In the genomic region with DNA sequence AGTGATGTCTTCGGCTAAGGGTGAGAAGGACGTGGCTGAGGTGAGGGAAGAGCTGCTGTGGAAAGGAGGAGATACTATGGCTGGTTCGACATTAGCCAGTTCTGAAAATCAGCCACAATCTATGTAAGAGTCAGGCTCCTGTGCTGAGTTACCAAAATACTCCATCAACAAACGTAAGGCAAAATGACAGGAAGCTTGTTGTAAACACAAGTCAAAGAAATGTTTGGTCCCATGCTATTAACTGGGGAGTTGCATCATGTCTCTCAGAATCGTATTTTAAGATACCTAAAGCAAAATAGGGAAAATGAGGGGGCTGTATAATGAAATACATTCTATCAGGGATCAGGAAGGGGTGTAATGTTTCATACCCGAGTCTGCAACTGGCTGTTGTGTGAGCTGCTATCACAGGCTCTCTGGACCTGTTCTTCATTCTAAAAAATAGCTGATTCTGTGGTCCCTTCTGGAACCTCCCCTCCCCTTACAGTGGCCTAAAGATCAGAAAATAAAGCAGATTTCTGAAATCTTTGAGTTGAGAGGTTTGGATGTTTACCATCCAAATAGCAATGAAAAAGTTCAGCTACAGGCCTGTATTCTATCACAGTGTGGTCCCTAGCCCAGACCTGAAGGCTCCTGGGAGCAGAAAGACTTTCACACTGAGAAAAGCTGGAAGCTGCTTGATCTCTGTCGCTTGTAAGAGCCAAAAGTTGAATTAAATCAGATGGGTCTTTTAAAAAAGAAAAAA, we compare ENCODE assay signal across 19 cellular contexts.
A peak's percentile ranks its signal among the peaks of the same experiment; 100 is the strongest.
DNase-seq lines count a peak whose midpoint lies in the region; ATAC-seq, FAIRE-seq and TF ChIP-seq lines count a peak whose summit lies in the region.
"Had no signal": no experiment of that assay in that cellular context is flagged by ENCODE, and none has a peak within 500 bp of the region (broad histone marks: within the 10 kb centered on the region; RNA-seq: fewer than 3 reads in every experiment).

No MANE protein-coding gene starts in this region.

- no peaks in the 10 kb centered on the region for H3K27me3 Mint-ChIP-seq in astrocyte (ENCODE audit: low read depth, unreplicated experiment)
- peaks cover 3% of the 10 kb centered on the region for H3K27me3 Mint-ChIP-seq in neural progenitor cell (ENCODE audit: insufficient read depth, low read depth)

- H4K20me1 ChIP-seq in astrocyte (ENCODE audit: insufficient read depth, low read length) (no peaks in the 10 kb centered on the region), neural progenitor cell (ENCODE audit: low read depth) (no peaks in the 10 kb centered on the region)

- H3K27ac Mint-ChIP-seq in astrocyte (ENCODE audit: unreplicated experiment) (peak overlapping the region; percentile 0), neural progenitor cell (no peak overlapping the region)
- H3K27ac Mint-ChIP-seq: activated T-helper 17 cell treated with anti-CD3 and anti-CD28 coated beads, Interleukin-2, amount 50 U/mL, for 72 hours; IgD-negative memory B cell; immature natural killer cell had no signal

- WGBS in aorta, 2 donors = 47 to 50% methylated on average over 7 of the region's 7 CpGs

- H3K9ac ChIP-seq in astrocyte (ENCODE audit: low read length) = no peak overlapping the region
- H3K9ac ChIP-seq in neural progenitor cell = no peak overlapping the region

- H3K4me3 ChIP-seq in astrocyte (ENCODE audit: insufficient read depth, low read depth, low read length) = no peak overlapping the region
- no peak overlapping the region for H3K4me3 ChIP-seq in neural progenitor cell
- no peak overlapping the region for H3K4me3 ChIP-seq in aorta (ENCODE audit: low read length in 2 of 2)
- H3K4me3 ChIP-seq: adrenal gland had no signal

- H3K27ac ChIP-seq in astrocyte (ENCODE audit: low read depth, low read length) (no peak overlapping the region), neural progenitor cell (peak overlapping the region; percentile 33), aorta (ENCODE audit: low read depth in 1 of 2, low read length in 2 of 2) (peak overlapping the region; percentile 22 to 74)
- H3K27ac ChIP-seq: adrenal gland had no signal

- no peaks in the 10 kb centered on the region for H3K9me3 ChIP-seq in astrocyte (ENCODE audit: insufficient read depth, low read depth, low read length)
- no peaks in the 10 kb centered on the region for H3K9me3 ChIP-seq in neural progenitor cell (ENCODE audit: low read depth)
- no peaks in the 10 kb centered on the region for H3K9me3 ChIP-seq in aorta (ENCODE audit: control insufficient read depth, low read length)
- H3K9me3 ChIP-seq: adrenal gland had no signal

- peaks cover 30% of the 10 kb centered on the region for H3K4me1 Mint-ChIP-seq in astrocyte (ENCODE audit: low read depth, unreplicated experiment)
- H3K4me1 Mint-ChIP-seq in neural progenitor cell = peaks cover 14% of the 10 kb centered on the region
- H3K4me1 Mint-ChIP-seq: activated T-helper 17 cell treated with anti-CD3 and anti-CD28 coated beads, Interleukin-2, amount 50 U/mL, for 72 hours; IgD-negative memory B cell; immature natural killer cell had no signal

- ATAC-seq in left cardiac atrium = peak; percentile 57 to 71
- ATAC-seq in aorta (ENCODE audit: low FRiP score) = peak; percentile 36
- no peak for ATAC-seq in HG02642 (IDR thresholded peaks at IDR 0.05; ENCODE audit: poor library complexity, unreplicated experiment)
- no peak for ATAC-seq in HG03520 (IDR thresholded peaks at IDR 0.05; ENCODE audit: unreplicated experiment)
- ATAC-seq: activated T-helper 17 cell treated with anti-CD3 and anti-CD28 coated beads, Interleukin-2, amount 50 U/mL, for 72 hours had no signal

- H3K36me3 ChIP-seq in astrocyte (ENCODE audit: insufficient read depth, low read length) (no peaks in the 10 kb centered on the region), neural progenitor cell (no peaks in the 10 kb centered on the region), aorta (ENCODE audit: control insufficient read depth in 1 of 2, insufficient read depth in 2 of 2, low read length in 1 of 2) (no peaks in the 10 kb centered on the region)
- H3K36me3 ChIP-seq: adrenal gland had no signal

- FAIRE-seq in astrocyte (lab: Jason Lieb, UNC) = no peak
- FAIRE-seq: colon, endothelial cell of umbilical vein had no signal

- DNase-seq in astrocyte (ENCODE audit: low read depth) (no peak), left cardiac atrium (no peak), neural progenitor cell (ENCODE audit: low spot score) (no peak), aorta (no peak), head of caudate nucleus (no peak)
- DNase-seq: activated CD4-positive, CD25-positive, alpha-beta regulatory T cell treated with anti-CD3 and anti-CD28 coated beads, Interleukin-2, amount 50 U/mL, for 72 hours; adrenal gland; immature natural killer cell; MV-4-11; NCI-H1930; NCI-H510A; stimulated activated CD4-positive, alpha-beta T cell treated with anti-CD3 and anti-CD28 coated beads, Interleukin-1b, Interleukin-23, amount 100 ng/mL, for 48 hours; substantia nigra had no signal

- H3K4me2 ChIP-seq in astrocyte (ENCODE audit: low read length) (no peak overlapping the region), neural progenitor cell (no peak overlapping the region)

- H3K36me3 Mint-ChIP-seq in astrocyte (ENCODE audit: low read depth, unreplicated experiment) (peaks cover 8% of the 10 kb centered on the region), neural progenitor cell (no peaks in the 10 kb centered on the region)
- H3K36me3 Mint-ChIP-seq: IgD-negative memory B cell, immature natural killer cell had no signal

- H3F3A ChIP-seq in neural progenitor cell (ENCODE audit: low read depth) = peaks cover 12% of the 10 kb centered on the region

- H3K9me3 Mint-ChIP-seq in astrocyte (ENCODE audit: unreplicated experiment) (no peaks in the 10 kb centered on the region), neural progenitor cell (no peaks in the 10 kb centered on the region)
- H3K9me3 Mint-ChIP-seq: activated T-helper 17 cell treated with anti-CD3 and anti-CD28 coated beads, Interleukin-2, amount 50 U/mL, for 72 hours; IgD-negative memory B cell; immature natural killer cell had no signal

- H2AFZ ChIP-seq in astrocyte (ENCODE audit: low read depth, low read length) (no peak overlapping the region), neural progenitor cell (replicated peaks) (no peak overlapping the region)

- H3K79me2 ChIP-seq in astrocyte (ENCODE audit: insufficient read depth, low read length) = no peaks in the 10 kb centered on the region
- no peaks in the 10 kb centered on the region for H3K79me2 ChIP-seq in neural progenitor cell (ENCODE audit: low read depth)

- H3K4me3 Mint-ChIP-seq in astrocyte (ENCODE audit: unreplicated experiment) (no peak overlapping the region), neural progenitor cell (no peak overlapping the region)
- H3K4me3 Mint-ChIP-seq: activated T-helper 17 cell treated with anti-CD3 and anti-CD28 coated beads, Interleukin-2, amount 50 U/mL, for 72 hours; IgD-negative memory B cell; immature natural killer cell had no signal

- H3K27me3 ChIP-seq in astrocyte (ENCODE audit: insufficient read depth, low read length) = no peaks in the 10 kb centered on the region
- H3K27me3 ChIP-seq in neural progenitor cell = no peaks in the 10 kb centered on the region
- H3K27me3 ChIP-seq in aorta (ENCODE audit: control insufficient read depth in 1 of 2, insufficient read depth in 2 of 2, low read length in 1 of 2) = no peaks in the 10 kb centered on the region
- H3K27me3 ChIP-seq: adrenal gland had no signal

- TF ChIP-seq CTCF in astrocyte (IDR thresholded peaks at IDR 0.05; ENCODE audit: insufficient read depth, low read depth, low read length) (no peak), neural progenitor cell (IDR thresholded peaks at IDR 0.05) (no peak)

- H3K4me1 ChIP-seq in astrocyte (ENCODE audit: insufficient read depth, low read length) (peaks cover 6% of the 10 kb centered on the region), neural progenitor cell (peaks cover 22% of the 10 kb centered on the region), aorta (ENCODE audit: control insufficient read depth in 1 of 2, insufficient read depth in 2 of 2, low read length in 2 of 2) (peaks cover 4 to 8% of the 10 kb centered on the region in 2 donors)

- intact Hi-C loops in left cardiac atrium (cut with DNase I) = no loop called here
- intact Hi-C loops in aorta (cut with DNase I) = no loop called here
- intact Hi-C loops in head of caudate nucleus (cut with DNase I) = no loop called here

Comparison
In these comparisons a context has a peak if more than half of its experiments do, and no peak if none do; other contexts are left out.
1. ATAC-seq: peak in left cardiac atrium (2 of 2) and aorta (single experiment); none in HG02642 (single experiment) and HG03520 (single experiment).